Comparison of ENCODE assay signal across 18 cellular contexts in genomic region chr11:96524475-96524874, GRCh38.
DNase-seq lines count a peak whose midpoint lies in the region; TF ChIP-seq lines count a peak whose summit lies in the region.
"Had no signal": no experiment of that assay in that cellular context is flagged by ENCODE, and none has a peak within 500 bp of the region (broad histone marks: within the 10 kb centered on the region; RNA-seq: fewer than 3 reads in every experiment).

No MANE protein-coding gene starts in this region.

- H3K36me3 ChIP-seq in OCI-LY1 (ENCODE audit: insufficient read depth, low read length): no peaks in the 10 kb centered on the region
- no peaks in the 10 kb centered on the region for H3K36me3 ChIP-seq in WERI-Rb-1
- H3K36me3 ChIP-seq: left ventricle myocardium inferior, upper lobe of left lung had no signal

- H3K4me3 ChIP-seq in OCI-LY1 (ENCODE audit: low read depth, low read length, poor library complexity, severe bottlenecking): no peak overlapping the region
- H3K4me3 ChIP-seq in choroid plexus epithelial cell (ENCODE audit: low read depth, low read length): no peak overlapping the region
- H3K4me3 ChIP-seq in retinal pigment epithelial cell (ENCODE audit: low read length): no peak overlapping the region
- H3K4me3 ChIP-seq in WERI-Rb-1 (ENCODE audit: low read depth, low read length): no peak overlapping the region
- H3K4me3 ChIP-seq: left ventricle myocardium inferior, upper lobe of left lung had no signal

- no peaks in the 10 kb centered on the region for H3K79me2 ChIP-seq in OCI-LY1 (ENCODE audit: insufficient read depth, low read length)

- no peaks in the 10 kb centered on the region for H3K27me3 ChIP-seq in OCI-LY1 (ENCODE audit: insufficient read depth, low read length)
- no peaks in the 10 kb centered on the region for H3K27me3 ChIP-seq in WERI-Rb-1 (ENCODE audit: insufficient read depth, low read depth, severe bottlenecking)
- H3K27me3 ChIP-seq: upper lobe of left lung had no signal

- H3K9ac ChIP-seq in OCI-LY1 (ENCODE audit: low read length): no peak overlapping the region

- H4K20me1 ChIP-seq in OCI-LY1 (ENCODE audit: insufficient read depth, low read length): no peaks in the 10 kb centered on the region

- no peaks in the 10 kb centered on the region for H3K9me2 ChIP-seq in OCI-LY1 (ENCODE audit: low read depth, low read length)

- H3K4me1 ChIP-seq in OCI-LY1 (ENCODE audit: insufficient read depth, low read length, severe bottlenecking): no peaks in the 10 kb centered on the region
- H3K4me1 ChIP-seq: left ventricle myocardium inferior, upper lobe of left lung had no signal

- H3K9me3 ChIP-seq in OCI-LY1 (ENCODE audit: low read length) (no peaks in the 10 kb centered on the region), WERI-Rb-1 (ENCODE audit: severe bottlenecking) (peaks cover 3% of the 10 kb centered on the region)

- DNase-seq in DMS53 (lab: John Stamatoyannopoulos, UW) (peak; percentile 18), DMS53 treated with DMSO at 0.1 percent for 48 hours (lab: John Stamatoyannopoulos, UW; ENCODE audit: unreplicated experiment) (no peak), choroid plexus epithelial cell (ENCODE audit: low read depth) (peak; percentile 28), retinal pigment epithelial cell (ENCODE audit: low read depth) (peak; percentile 23), WERI-Rb-1 (no peak), NCI-H146 treated with DMSO at 0.1 percent for 48 hours (lab: John Stamatoyannopoulos, UW; ENCODE audit: unreplicated experiment) (no peak), NCI-H345 (lab: John Stamatoyannopoulos, UW) (no peak)
- DNase-seq: activated CD4-positive, alpha-beta T cell treated with anti-CD3 and anti-CD28 coated beads, Interleukin-2, amount 50 U/mL, for 48 hours; activated T-cell treated with anti-CD3 and anti-CD28 coated beads, Interleukin-2, amount 50 U/mL, for 1 hour; CD4-positive, CD25-positive, alpha-beta regulatory T cell; effector CD8-positive, alpha-beta T cell; left ventricle myocardium inferior; NCI-H1694; NCI-H510A; stimulated activated naive CD4-positive, alpha-beta T cell treated with Interleukin-2 at 50 U/mL for 16 hours; upper lobe of left lung had no signal

- 0 out of 2 replicates have a peak, but pooled peaks have one; percentile 9 for TF ChIP-seq CTCF in OCI-LY1 (IDR thresholded peaks at IDR 0.05; ENCODE audit: low read length)
- no peak for TF ChIP-seq CTCF in choroid plexus epithelial cell (conservative IDR thresholded peaks at IDR 0.05; ENCODE audit: low read depth, low read length)
- peak; percentile 40 for TF ChIP-seq CTCF in retinal pigment epithelial cell (conservative IDR thresholded peaks at IDR 0.05; ENCODE audit: low read depth, low read length)
- no peak for TF ChIP-seq CTCF in WERI-Rb-1 (IDR thresholded peaks at IDR 0.05; ENCODE audit: low read depth, low read length)

- H3K4me2 ChIP-seq in OCI-LY1 (ENCODE audit: low read length): no peak overlapping the region

- H3F3A ChIP-seq in OCI-LY1 (ENCODE audit: insufficient read depth, low read length): no peaks in the 10 kb centered on the region

- no peak overlapping the region for H3K27ac ChIP-seq in OCI-LY1 (ENCODE audit: low read depth, low read length, poor library complexity, severe bottlenecking)
- no peak overlapping the region for H3K27ac ChIP-seq in WERI-Rb-1
- H3K27ac ChIP-seq: 22Rv1, left ventricle myocardium inferior, upper lobe of left lung had no signal

- H2AFZ ChIP-seq in OCI-LY1 (ENCODE audit: low read length): no peak overlapping the region

Comparison
In these comparisons a context has a peak if more than half of its experiments do, and no peak if none do; other contexts are left out.
1. DNase-seq: peak in DMS53 (single experiment), choroid plexus epithelial cell (single experiment) and retinal pigment epithelial cell (single experiment); none in DMS53 treated with DMSO at 0.1 percent for 48 hours (single experiment), WERI-Rb-1 (single experiment), NCI-H146 treated with DMSO at 0.1 percent for 48 hours (single experiment) and NCI-H345 (single experiment).
2. CTCF ChIP-seq: peak in OCI-LY1 (single experiment) and retinal pigment epithelial cell (single experiment); none in choroid plexus epithelial cell (single experiment) and WERI-Rb-1 (single experiment).